21 cellular contexts compared by ENCODE assay signal in the genomic region with DNA sequence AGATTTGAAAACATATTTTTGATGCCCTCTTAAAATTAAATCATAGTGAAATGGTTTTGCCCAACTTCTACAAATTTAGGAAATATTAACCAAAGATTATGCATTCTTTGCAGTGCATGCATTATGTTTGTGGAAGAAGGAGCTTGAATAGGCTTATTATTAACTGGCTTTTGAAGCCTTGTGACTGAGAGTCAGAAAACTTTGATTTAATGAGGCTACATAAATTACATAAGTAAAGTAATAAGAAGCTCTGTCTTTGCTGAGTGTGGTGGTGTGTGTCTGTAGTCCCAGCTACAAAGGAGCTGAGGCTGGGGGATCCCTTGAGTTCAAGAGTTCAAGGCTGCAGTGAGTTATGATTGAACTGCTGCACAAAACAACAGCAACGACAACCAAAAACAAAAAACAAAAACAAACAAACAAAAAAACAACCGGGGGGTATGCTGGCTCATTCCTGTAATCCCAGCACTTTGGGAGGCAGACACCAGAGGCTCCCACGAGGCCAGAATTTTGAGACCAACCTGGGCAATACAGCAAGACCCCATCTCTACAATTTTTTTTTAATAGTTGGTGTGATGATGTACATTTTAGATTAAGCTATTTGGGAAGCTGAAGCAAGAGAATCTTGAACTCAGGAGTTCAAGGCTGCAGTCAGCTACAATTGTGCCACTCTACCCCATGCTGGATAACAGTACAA. TPM values are rescaled to one million over a fixed set of nuclear protein-coding genes. Genes with fewer than 3 reads are reported as not detected.
DNase-seq lines count a peak whose midpoint lies in the region; TF ChIP-seq lines count a peak whose summit lies in the region.
"Had no signal": no experiment of that assay in that cellular context is flagged by ENCODE, and none has a peak within 500 bp of the region (broad histone marks: within the 10 kb centered on the region; RNA-seq: fewer than 3 reads in every experiment).

No MANE protein-coding gene starts in this region.

- H3K36me3 ChIP-seq in tibial nerve: no peaks in the 10 kb centered on the region
- H3K36me3 ChIP-seq: BLaER1 had no signal

- H3K9me3 ChIP-seq in tibial nerve: peaks cover 0 to 2% (median 0%) of the 10 kb centered on the region in 4 donors
- H3K9me3 ChIP-seq: BLaER1 had no signal

- H3K4me3 Mint-ChIP-seq in nephron: no peak overlapping the region
- H3K4me3 Mint-ChIP-seq: CD8-positive, alpha-beta memory T cell; GM23338 had no signal

- H3K27me3 Mint-ChIP-seq in nephron (ENCODE audit: low read depth): no peaks in the 10 kb centered on the region

- peaks cover 10% of the 10 kb centered on the region for H3K9me3 Mint-ChIP-seq in nephron
- H3K9me3 Mint-ChIP-seq: GM23338 had no signal

- no peaks in the 10 kb centered on the region for H3K4me1 ChIP-seq in tibial nerve
- H3K4me1 ChIP-seq: A549, BLaER1 had no signal

- WGBS in tibial nerve, 2 donors: 33 to 36% methylated on average over 3 of the region's 3 CpGs

- TF ChIP-seq EP300 in tibial nerve (IDR thresholded peaks at IDR 0.05): no peak

- in situ Hi-C loops in Caki2 (cut with HindIII; ENCODE audit: low pct_unique_long_range_greater_than_20kb, low sequenced_read_pairs) (no loop called here), SK-MEL-5 (cut with HindIII; ENCODE audit: low pct_unique_long_range_greater_than_20kb, low sequenced_read_pairs) (no loop called here)

- TF ChIP-seq POLR2A in tibial nerve (IDR thresholded peaks at IDR 0.05): no peak

- TF ChIP-seq CTCF in nephron (IDR thresholded peaks at IDR 0.05; ENCODE audit: unreplicated experiment in 3 of 3) (no peak), tibial nerve (IDR thresholded peaks at IDR 0.05) (no peak)

- peaks cover 5% of the 10 kb centered on the region for H3K4me1 Mint-ChIP-seq in nephron
- H3K4me1 Mint-ChIP-seq: CD8-positive, alpha-beta memory T cell; GM23338 had no signal

- H3K27ac ChIP-seq in tibial nerve: peak overlapping the region in 3 of 4 donors; percentile 2 to 61 (median 26)
- H3K27ac ChIP-seq: A549, BLaER1, HL-60 had no signal

- H3K4me3 ChIP-seq in tibial nerve: no peak overlapping the region
- H3K4me3 ChIP-seq: A549, BLaER1, GM12878, GM23338 had no signal

- H3K27ac Mint-ChIP-seq in nephron: peak overlapping the region; percentile 62 to 93 (median 80)
- H3K27ac Mint-ChIP-seq: CD8-positive, alpha-beta memory T cell; GM23338 had no signal

- peaks cover 7% of the 10 kb centered on the region for H3K36me3 Mint-ChIP-seq in nephron (ENCODE audit: low read depth)
- H3K36me3 Mint-ChIP-seq: CD8-positive, alpha-beta memory T cell had no signal

- no peaks in the 10 kb centered on the region for H3K27me3 ChIP-seq in tibial nerve
- H3K27me3 ChIP-seq: BLaER1 had no signal

- DNase-seq in Caki2 (ENCODE audit: low read depth) (peak; percentile 63), SK-MEL-5 (ENCODE audit: low read depth, low spot score) (peak; percentile 66), tibial nerve (ENCODE audit: low spot score in 2 of 2) (no peak), Kasumi-1 (lab: John Stamatoyannopoulos, UW) (no peak), NCI-H446 treated with DMSO at 0.1 percent for 48 hours (lab: John Stamatoyannopoulos, UW) (no peak), SHP77 (lab: John Stamatoyannopoulos, UW) (no peak)
- DNase-seq: AML-193; Calu3; CD8-positive, alpha-beta memory T cell; DMS 273 treated with DMSO at 0.1 percent for 48 hours; DMS79; H7; IMR-90; KBM-7 had no signal

RNA-seq across cellular contexts. Expression of a gene that starts 57.0 kb away (rescaled TPM):
- total RNA-seq in Caki2 (2014; rRNA removed; shearing (Covaris generic); ENCODE audit: low replicate concordance): 2.1 and 2.6 TPM in 2 replicates
- total RNA-seq in SK-MEL-5 (2014; rRNA removed; shearing (Covaris generic)): 0.05 TPM in 1 of 2 replicates, not detected in the other
- 0.08 TPM in 1 of 2 replicates, not detected in the other for polyA plus RNA-seq in SK-MEL-5 (2015; cell fraction: cytosol; rRNA removed)
- not detected in 2 replicates for polyA plus RNA-seq in SK-MEL-5 (2015; cell fraction: nucleus; rRNA removed)
- 1 to 10 TPM; 2.9 to 8.1 (median 7.6) TPM for total RNA-seq in tibial nerve
- total RNA-seq: Calu3; CD8-positive, alpha-beta memory T cell; G401; GM12878; IMR-90 had no signal
- polyA plus RNA-seq: CD8-positive, alpha-beta memory T cell; IMR-90 had no signal

Comparison
In these comparisons a context has a peak if more than half of its experiments do, and no peak if none do; other contexts are left out.
1. DNase-seq: peak in Caki2 (single experiment) and SK-MEL-5 (single experiment); none in tibial nerve (0 of 2), Kasumi-1 (0 of 2), NCI-H446 treated with DMSO at 0.1 percent for 48 hours (single experiment) and SHP77 (0 of 2).